ENCODE assay signal across 29 cellular contexts in the genomic region with DNA sequence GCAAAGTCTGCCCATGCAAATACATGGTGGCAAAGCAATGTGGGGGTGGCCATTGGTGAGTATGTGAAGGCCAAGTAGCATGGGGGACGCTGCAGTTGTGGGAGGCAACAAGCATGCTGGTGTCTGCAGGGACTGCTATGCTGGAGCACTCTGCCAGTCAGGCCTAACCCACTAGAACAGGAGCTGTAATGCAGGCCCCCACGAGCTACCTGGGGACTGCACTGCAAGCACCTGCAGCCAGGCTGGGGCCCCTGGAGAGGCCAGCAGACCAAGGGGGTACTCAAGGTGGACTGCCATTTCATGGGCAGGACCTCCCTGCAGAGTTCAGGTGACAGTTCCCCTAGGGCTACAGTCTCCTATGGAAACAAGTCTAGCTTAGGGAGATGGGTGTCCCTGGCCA.
"Had no signal": no experiment of that assay in that cellular context is flagged by ENCODE, and none has a peak within 500 bp of the region (broad histone marks: within the 10 kb centered on the region; RNA-seq: fewer than 3 reads in every experiment).

No MANE protein-coding gene starts in this region.

- DNase-seq: activated CD4-positive, alpha-beta T cell treated with anti-CD3 and anti-CD28 coated beads for 48 hours; activated CD4-positive, alpha-beta T cell treated with anti-CD3 and anti-CD28 coated beads, Interleukin-2, amount 50 U/mL, for 4 hours; activated CD4-positive, CD25-positive, alpha-beta regulatory T cell treated with anti-CD3 and anti-CD28 coated beads, Interleukin-2, amount 50 U/mL, for 72 hours; activated CD8-positive, alpha-beta memory T cell treated with anti-CD3 and anti-CD28 coated beads, Interleukin-2, amount 50 U/mL, for 48 hours; activated CD8-positive, alpha-beta T cell treated with anti-CD3 and anti-CD28 coated beads, Interleukin-2, amount 10 ng/mL, durations not matched to agents 7 days and 5 days; activated naive CD4-positive, alpha-beta T cell treated with Interleukin-2 at 50 U/mL for 16 hours; activated naive CD8-positive, alpha-beta T cell treated with anti-CD3 and anti-CD28 coated beads, Interleukin-2, amount 50 U/mL, for 24 hours; activated T-cell treated with anti-CD3 and anti-CD28 coated beads, Interleukin-2, amount 50 U/mL, for 1 hour; amniotic stem cell; Karpas-422; MM.1S; NCI-H1105; NCI-H1436; NCI-H1694 treated with DMSO at 0.1 percent for 48 hours; NCI-H2029 treated with DMSO at 0.1 percent for 48 hours; NCI-H510A treated with DMSO at 0.1 percent for 48 hours; NK-92 treated with Interleukin-12 subunit alpha and Interleukin-12 subunit beta, amount 100 ng/mL, for 24 hours; OCI-M1; RPMI8226; SHP77; T-helper 17 cell; T-helper 9 cell had no signal

- H3K36me3 ChIP-seq: SJSA1 had no signal

- FAIRE-seq: astrocyte, K562 had no signal

- H3K4me3 ChIP-seq: K562, SJSA1 had no signal

- H3K27ac ChIP-seq: SJSA1 had no signal

- H3K4me1 ChIP-seq: SJSA1 had no signal

- H3K27me3 ChIP-seq: SJSA1 had no signal

- H3K9me3 ChIP-seq: SJSA1 had no signal

- ATAC-seq: activated CD8-positive, alpha-beta T cell treated with anti-CD3 and anti-CD28 coated beads, Interleukin-2, amount 10 ng/mL, durations not matched to agents 7 days and 5 days; activated naive CD4-positive, alpha-beta T cell treated with anti-CD3 and anti-CD28 coated beads, Interleukin-2, amount 50 U/mL, for 72 hours; activated naive CD8-positive, alpha-beta T cell treated with anti-CD3 and anti-CD28 coated beads, Interleukin-2, amount 50 U/mL, for 24 hours; K562; Panc1; SK-N-SH treated with all-trans-retinoic acid at 6 μM for 48 hours; T-helper 17 cell; WTC11 had no signal
